ENCODE assay signal across 14 cellular contexts in the genomic region with DNA sequence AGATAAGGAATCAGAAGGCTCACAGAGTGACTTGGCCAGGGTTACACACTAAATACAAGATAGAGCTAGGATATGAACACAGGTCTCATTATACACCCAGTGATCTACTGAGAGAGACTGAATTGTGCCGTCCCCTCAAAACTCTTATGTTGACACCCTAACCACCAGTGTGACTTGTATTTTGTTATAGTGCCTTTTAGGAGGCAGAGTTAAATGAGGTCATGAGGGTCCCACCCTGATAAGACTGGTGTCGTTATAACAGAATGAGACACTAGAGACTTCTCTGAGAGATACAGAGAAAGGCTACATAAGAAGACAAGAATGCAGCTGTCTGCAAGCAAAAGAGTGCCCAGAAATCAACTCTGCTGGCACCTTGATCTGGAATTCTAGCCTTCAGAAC. TPM values are rescaled to one million over a fixed set of nuclear protein-coding genes. Genes with fewer than 3 reads are reported as not detected.
DNase-seq lines count a peak whose midpoint lies in the region; ATAC-seq, FAIRE-seq and TF ChIP-seq lines count a peak whose summit lies in the region.
"Had no signal": no experiment of that assay in that cellular context is flagged by ENCODE, and none has a peak within 500 bp of the region (broad histone marks: within the 10 kb centered on the region; RNA-seq: fewer than 3 reads in every experiment).

No MANE protein-coding gene starts in this region.

- H3K4me2 ChIP-seq in BLaER1 (peak overlapping the region; percentile 62; the same call in 1 of the 2 replicates), mesendoderm (ENCODE audit: low read length) (no peak overlapping the region)

- H3K18ac ChIP-seq in mesendoderm (ENCODE audit: low read length): no peak overlapping the region

- no peak for TF ChIP-seq POLR2A in GM12892 (IDR thresholded peaks at IDR 0.05; ENCODE audit: low read depth, low read length)

- H4K8ac ChIP-seq in mesendoderm (ENCODE audit: low read depth, low read length): no peak overlapping the region

- H3K4ac ChIP-seq in mesendoderm (ENCODE audit: low read depth, low read length): no peak overlapping the region

- no peak overlapping the region for H4K5ac ChIP-seq in mesendoderm (ENCODE audit: low read length)

- no peak for ATAC-seq in central memory CD8-positive, alpha-beta T cell (replicated peaks; ENCODE audit: extremely low read depth, poor library complexity, severe bottlenecking)
- ATAC-seq in GM21360 (IDR thresholded peaks at IDR 0.05; ENCODE audit: unreplicated experiment): no peak

- H3K4me1 ChIP-seq in BLaER1 (peaks cover 50% of the 10 kb centered on the region), mesendoderm (ENCODE audit: control insufficient read depth, low read depth, low read length) (no peaks in the 10 kb centered on the region)
- H3K4me1 ChIP-seq in effector memory CD4-positive, alpha-beta T cell (ENCODE audit: control insufficient read depth, insufficient read depth, low read length, poor library complexity, severe bottlenecking): peaks cover 3% of the 10 kb centered on the region
- H3K4me1 ChIP-seq: Caco-2 had no signal

- H3K79me2 ChIP-seq in mesendoderm (ENCODE audit: control insufficient read depth, insufficient read depth, low read length): peaks cover 57% of the 10 kb centered on the region

- peaks cover 95% of the 10 kb centered on the region for H4K20me1 ChIP-seq in BLaER1

- WGBS in mesendoderm (ENCODE audit: extremely low coverage, insufficient coverage, low lambda C conversion rate): no CpG with 5 or more reads among the region's 2 CpGs

- H2BK15ac ChIP-seq in mesendoderm (replicated peaks; ENCODE audit: low read depth): no peak overlapping the region

- peaks cover 15% of the 10 kb centered on the region for H3K9me3 ChIP-seq in BLaER1
- no peaks in the 10 kb centered on the region for H3K9me3 ChIP-seq in effector memory CD4-positive, alpha-beta T cell (ENCODE audit: control insufficient read depth, low read length)
- H3K9me3 ChIP-seq: Caco-2 had no signal

- H3K4me3 Mint-ChIP-seq in central memory CD8-positive, alpha-beta T cell: no peak overlapping the region

- FAIRE-seq in GM12892 (lab: Jason Lieb, UNC): peak; percentile 65
- FAIRE-seq: HTR-8/SVneo had no signal

- no peak overlapping the region for H3K9ac ChIP-seq in BLaER1
- H3K9ac ChIP-seq in mesendoderm (ENCODE audit: low read length): no peak overlapping the region

- peaks cover 12% of the 10 kb centered on the region for H3K79me1 ChIP-seq in mesendoderm (ENCODE audit: low read length)

- H2BK5ac ChIP-seq in mesendoderm (ENCODE audit: low read length): no peak overlapping the region

- DNase-seq in GM12892 (ENCODE audit: insufficient read length) (no peak), mesendoderm (peak; percentile 31), NCI-H524 (lab: John Stamatoyannopoulos, UW) (no peak)
- no peak for DNase-seq in central memory CD8-positive, alpha-beta T cell (ENCODE audit: low spot score in 2 of 2)
- DNase-seq in effector memory CD4-positive, alpha-beta T cell: no peak
- DNase-seq: Caco-2, EL, H7, NCI-H1417, NCI-H187 treated with DMSO at 0.1 percent for 48 hours, NCI-H69 had no signal

- no peaks in the 10 kb centered on the region for H3K27me3 ChIP-seq in BLaER1
- no peaks in the 10 kb centered on the region for H3K27me3 ChIP-seq in mesendoderm (ENCODE audit: insufficient read depth, low read length, poor library complexity)
- no peaks in the 10 kb centered on the region for H3K27me3 ChIP-seq in effector memory CD4-positive, alpha-beta T cell (replicated peaks; ENCODE audit: control insufficient read depth, insufficient read depth, low read length, poor library complexity, severe bottlenecking)

- H2BK120ac ChIP-seq in mesendoderm (ENCODE audit: low read depth, low read length): no peak overlapping the region

- H3K56ac ChIP-seq in mesendoderm (ENCODE audit: low read length): no peak overlapping the region

- H3K36me3 Mint-ChIP-seq in central memory CD8-positive, alpha-beta T cell (ENCODE audit: insufficient read depth): peaks cover 11% of the 10 kb centered on the region

- H3K4me1 Mint-ChIP-seq in central memory CD8-positive, alpha-beta T cell: peaks cover 67% of the 10 kb centered on the region

- H3K4me3 ChIP-seq in BLaER1 (no peak overlapping the region), mesendoderm (ENCODE audit: low read length) (no peak overlapping the region)
- no peak overlapping the region for H3K4me3 ChIP-seq in effector memory CD4-positive, alpha-beta T cell (ENCODE audit: insufficient read depth, low read depth, low read length, poor library complexity, severe bottlenecking)

- H3K27ac ChIP-seq in BLaER1 (no peak overlapping the region; the same call in 1 of the 2 replicates), mesendoderm (ENCODE audit: low read depth, low read length) (no peak overlapping the region)
- no peak overlapping the region for H3K27ac ChIP-seq in effector memory CD4-positive, alpha-beta T cell (ENCODE audit: insufficient read depth, low read length, poor library complexity, severe bottlenecking)

- no peak overlapping the region for H2AK5ac ChIP-seq in mesendoderm (ENCODE audit: low read length)

- H3K27me3 Mint-ChIP-seq in central memory CD8-positive, alpha-beta T cell: no peaks in the 10 kb centered on the region

- H3K9me3 Mint-ChIP-seq in central memory CD8-positive, alpha-beta T cell: no peaks in the 10 kb centered on the region

- no peak overlapping the region for H3K23ac ChIP-seq in mesendoderm (ENCODE audit: low read length)

- peaks cover 21% of the 10 kb centered on the region for H3K36me3 ChIP-seq in BLaER1
- no peaks in the 10 kb centered on the region for H3K36me3 ChIP-seq in mesendoderm (ENCODE audit: control insufficient read depth, insufficient read depth, low read length)
- no peaks in the 10 kb centered on the region for H3K36me3 ChIP-seq in effector memory CD4-positive, alpha-beta T cell (ENCODE audit: control insufficient read depth, insufficient read depth, low read length)

- H3K27ac Mint-ChIP-seq in central memory CD8-positive, alpha-beta T cell (ENCODE audit: low read depth): peak overlapping the region; percentile 82

RNA-seq across cellular contexts. Expression of a gene that starts 12.6 kb away (rescaled TPM):
- polyA plus RNA-seq in GM12892 (2012; ENCODE audit: missing spikeins): 21.5 TPM
- 41.4 TPM for polyA plus RNA-seq in mesendoderm (2013, experiment 1 of 2)
- 41.0 TPM for polyA plus RNA-seq in mesendoderm (2013, experiment 2 of 2)
